ENCODE assay signal across 1 cellular context in genomic region chr18:76953186-76953982, GRCh38.
TF ChIP-seq lines count a peak whose summit lies in the region.

No MANE protein-coding gene starts in this region.

TF ChIP-seq in HepG2, 621 proteins besides CTCF, POLR2A, EP300 and RAD21 (continued from another document and continues in another):
- TF ChIP-seq, protein P1, sequence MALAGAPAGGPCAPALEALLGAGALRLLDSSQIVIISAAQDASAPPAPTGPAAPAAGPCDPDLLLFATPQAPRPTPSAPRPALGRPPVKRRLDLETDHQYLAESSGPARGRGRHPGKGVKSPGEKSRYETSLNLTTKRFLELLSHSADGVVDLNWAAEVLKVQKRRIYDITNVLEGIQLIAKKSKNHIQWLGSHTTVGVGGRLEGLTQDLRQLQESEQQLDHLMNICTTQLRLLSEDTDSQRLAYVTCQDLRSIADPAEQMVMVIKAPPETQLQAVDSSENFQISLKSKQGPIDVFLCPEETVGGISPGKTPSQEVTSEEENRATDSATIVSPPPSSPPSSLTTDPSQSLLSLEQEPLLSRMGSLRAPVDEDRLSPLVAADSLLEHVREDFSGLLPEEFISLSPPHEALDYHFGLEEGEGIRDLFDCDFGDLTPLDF (CRISPR knock-in tag; IDR thresholded peaks at IDR 0.05): no peak
- TF ChIP-seq ARNT (IDR thresholded peaks at IDR 0.05) (no peak), CBX1 (IDR thresholded peaks at IDR 0.05; ENCODE audit: low read depth) (no peak), GPBP1L1 (CRISPR knock-in tag; IDR thresholded peaks at IDR 0.05) (no peak), HNRNPLL (IDR thresholded peaks at IDR 0.05; ENCODE audit: low read depth, low read length, poor library complexity, severe bottlenecking) (no peak), TFAP4 (IDR thresholded peaks at IDR 0.05; ENCODE audit: borderline replicate concordance, low read depth) (0 out of 2 replicates have a peak, but pooled peaks have one; percentile 53), ZNF101 (CRISPR knock-in tag; IDR thresholded peaks at IDR 0.05; ENCODE audit: borderline replicate concordance, low read depth) (no peak), ZNF382 (CRISPR knock-in tag; IDR thresholded peaks at IDR 0.05; ENCODE audit: borderline replicate concordance) (no peak), ZNF816 (CRISPR knock-in tag; IDR thresholded peaks at IDR 0.05; ENCODE audit: borderline replicate concordance) (no peak), ZSCAN21 (CRISPR knock-in tag; IDR thresholded peaks at IDR 0.05; ENCODE audit: borderline replicate concordance) (no peak), TBX2 (CRISPR knock-in tag; IDR thresholded peaks at IDR 0.05; ENCODE audit: borderline replicate concordance) (peak; percentile 28; the same call in 1 of the 2 replicates), TCF7 (IDR thresholded peaks at IDR 0.05; ENCODE audit: low read depth) (peak; percentile 18; the same call in 1 of the 2 replicates), NR2F6 (IDR thresholded peaks at IDR 0.05) (peak; percentile 37; the same call in 1 of the 2 replicates), NR2F6 (CRISPR knock-in tag; IDR thresholded peaks at IDR 0.05) (peak; percentile 26; the same call in 1 of the 2 replicates), DZIP1 (CRISPR knock-in tag; IDR thresholded peaks at IDR 0.05) (no peak), CAMTA2 (CRISPR knock-in tag; IDR thresholded peaks at IDR 0.05; ENCODE audit: borderline replicate concordance) (no peak), ZNF367 (CRISPR knock-in tag; IDR thresholded peaks at IDR 0.05; ENCODE audit: borderline replicate concordance) (no peak), MEIS1 (CRISPR knock-in tag; IDR thresholded peaks at IDR 0.05; ENCODE audit: borderline replicate concordance) (no peak), CCAR2 (optimal IDR thresholded peaks at IDR 0.05; ENCODE audit: low read depth, low read length) (no peak), RARA (CRISPR knock-in tag; IDR thresholded peaks at IDR 0.05) (peak; percentile 65), ZNF331 (CRISPR knock-in tag; IDR thresholded peaks at IDR 0.05) (no peak), GATA4 (IDR thresholded peaks at IDR 0.05; ENCODE audit: borderline replicate concordance, low read depth) (no peak), ZFP36 (IDR thresholded peaks at IDR 0.05; ENCODE audit: borderline replicate concordance, low read depth, low read length, partially characterized antibody) (no peak), ZNF609 (CRISPR knock-in tag; IDR thresholded peaks at IDR 0.05; ENCODE audit: borderline replicate concordance) (no peak)
- TF ChIP-seq, protein P2, sequence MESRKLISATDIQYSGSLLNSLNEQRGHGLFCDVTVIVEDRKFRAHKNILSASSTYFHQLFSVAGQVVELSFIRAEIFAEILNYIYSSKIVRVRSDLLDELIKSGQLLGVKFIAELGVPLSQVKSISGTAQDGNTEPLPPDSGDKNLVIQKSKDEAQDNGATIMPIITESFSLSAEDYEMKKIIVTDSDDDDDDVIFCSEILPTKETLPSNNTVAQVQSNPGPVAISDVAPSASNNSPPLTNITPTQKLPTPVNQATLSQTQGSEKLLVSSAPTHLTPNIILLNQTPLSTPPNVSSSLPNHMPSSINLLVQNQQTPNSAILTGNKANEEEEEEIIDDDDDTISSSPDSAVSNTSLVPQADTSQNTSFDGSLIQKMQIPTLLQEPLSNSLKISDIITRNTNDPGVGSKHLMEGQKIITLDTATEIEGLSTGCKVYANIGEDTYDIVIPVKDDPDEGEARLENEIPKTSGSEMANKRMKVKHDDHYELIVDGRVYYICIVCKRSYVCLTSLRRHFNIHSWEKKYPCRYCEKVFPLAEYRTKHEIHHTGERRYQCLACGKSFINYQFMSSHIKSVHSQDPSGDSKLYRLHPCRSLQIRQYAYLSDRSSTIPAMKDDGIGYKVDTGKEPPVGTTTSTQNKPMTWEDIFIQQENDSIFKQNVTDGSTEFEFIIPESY (CRISPR knock-in tag; IDR thresholded peaks at IDR 0.05): peak; percentile 60; the same call in 1 of the 2 replicates
- TF ChIP-seq, protein P3, sequence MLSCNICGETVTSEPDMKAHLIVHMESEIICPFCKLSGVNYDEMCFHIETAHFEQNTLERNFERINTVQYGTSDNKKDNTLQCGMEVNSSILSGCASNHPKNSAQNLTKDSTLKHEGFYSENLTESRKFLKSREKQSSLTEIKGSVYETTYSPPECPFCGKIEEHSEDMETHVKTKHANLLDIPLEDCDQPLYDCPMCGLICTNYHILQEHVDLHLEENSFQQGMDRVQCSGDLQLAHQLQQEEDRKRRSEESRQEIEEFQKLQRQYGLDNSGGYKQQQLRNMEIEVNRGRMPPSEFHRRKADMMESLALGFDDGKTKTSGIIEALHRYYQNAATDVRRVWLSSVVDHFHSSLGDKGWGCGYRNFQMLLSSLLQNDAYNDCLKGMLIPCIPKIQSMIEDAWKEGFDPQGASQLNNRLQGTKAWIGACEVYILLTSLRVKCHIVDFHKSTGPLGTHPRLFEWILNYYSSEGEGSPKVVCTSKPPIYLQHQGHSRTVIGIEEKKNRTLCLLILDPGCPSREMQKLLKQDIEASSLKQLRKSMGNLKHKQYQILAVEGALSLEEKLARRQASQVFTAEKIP (CRISPR knock-in tag; IDR thresholded peaks at IDR 0.05; ENCODE audit: borderline replicate concordance): no peak
- TF ChIP-seq, protein P4, sequence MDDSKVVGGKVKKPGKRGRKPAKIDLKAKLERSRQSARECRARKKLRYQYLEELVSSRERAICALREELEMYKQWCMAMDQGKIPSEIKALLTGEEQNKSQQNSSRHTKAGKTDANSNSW (CRISPR knock-in tag; IDR thresholded peaks at IDR 0.05; ENCODE audit: borderline replicate concordance): no peak
- TF ChIP-seq, protein P5, sequence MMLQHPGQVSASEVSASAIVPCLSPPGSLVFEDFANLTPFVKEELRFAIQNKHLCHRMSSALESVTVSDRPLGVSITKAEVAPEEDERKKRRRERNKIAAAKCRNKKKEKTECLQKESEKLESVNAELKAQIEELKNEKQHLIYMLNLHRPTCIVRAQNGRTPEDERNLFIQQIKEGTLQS (CRISPR knock-in tag; IDR thresholded peaks at IDR 0.05): no peak
- TF ChIP-seq, protein P6, sequence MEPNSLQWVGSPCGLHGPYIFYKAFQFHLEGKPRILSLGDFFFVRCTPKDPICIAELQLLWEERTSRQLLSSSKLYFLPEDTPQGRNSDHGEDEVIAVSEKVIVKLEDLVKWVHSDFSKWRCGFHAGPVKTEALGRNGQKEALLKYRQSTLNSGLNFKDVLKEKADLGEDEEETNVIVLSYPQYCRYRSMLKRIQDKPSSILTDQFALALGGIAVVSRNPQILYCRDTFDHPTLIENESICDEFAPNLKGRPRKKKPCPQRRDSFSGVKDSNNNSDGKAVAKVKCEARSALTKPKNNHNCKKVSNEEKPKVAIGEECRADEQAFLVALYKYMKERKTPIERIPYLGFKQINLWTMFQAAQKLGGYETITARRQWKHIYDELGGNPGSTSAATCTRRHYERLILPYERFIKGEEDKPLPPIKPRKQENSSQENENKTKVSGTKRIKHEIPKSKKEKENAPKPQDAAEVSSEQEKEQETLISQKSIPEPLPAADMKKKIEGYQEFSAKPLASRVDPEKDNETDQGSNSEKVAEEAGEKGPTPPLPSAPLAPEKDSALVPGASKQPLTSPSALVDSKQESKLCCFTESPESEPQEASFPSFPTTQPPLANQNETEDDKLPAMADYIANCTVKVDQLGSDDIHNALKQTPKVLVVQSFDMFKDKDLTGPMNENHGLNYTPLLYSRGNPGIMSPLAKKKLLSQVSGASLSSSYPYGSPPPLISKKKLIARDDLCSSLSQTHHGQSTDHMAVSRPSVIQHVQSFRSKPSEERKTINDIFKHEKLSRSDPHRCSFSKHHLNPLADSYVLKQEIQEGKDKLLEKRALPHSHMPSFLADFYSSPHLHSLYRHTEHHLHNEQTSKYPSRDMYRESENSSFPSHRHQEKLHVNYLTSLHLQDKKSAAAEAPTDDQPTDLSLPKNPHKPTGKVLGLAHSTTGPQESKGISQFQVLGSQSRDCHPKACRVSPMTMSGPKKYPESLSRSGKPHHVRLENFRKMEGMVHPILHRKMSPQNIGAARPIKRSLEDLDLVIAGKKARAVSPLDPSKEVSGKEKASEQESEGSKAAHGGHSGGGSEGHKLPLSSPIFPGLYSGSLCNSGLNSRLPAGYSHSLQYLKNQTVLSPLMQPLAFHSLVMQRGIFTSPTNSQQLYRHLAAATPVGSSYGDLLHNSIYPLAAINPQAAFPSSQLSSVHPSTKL (CRISPR knock-in tag; IDR thresholded peaks at IDR 0.05): 0 out of 2 replicates have a peak, but pooled peaks have one; percentile 12
- TF ChIP-seq, protein P7, sequence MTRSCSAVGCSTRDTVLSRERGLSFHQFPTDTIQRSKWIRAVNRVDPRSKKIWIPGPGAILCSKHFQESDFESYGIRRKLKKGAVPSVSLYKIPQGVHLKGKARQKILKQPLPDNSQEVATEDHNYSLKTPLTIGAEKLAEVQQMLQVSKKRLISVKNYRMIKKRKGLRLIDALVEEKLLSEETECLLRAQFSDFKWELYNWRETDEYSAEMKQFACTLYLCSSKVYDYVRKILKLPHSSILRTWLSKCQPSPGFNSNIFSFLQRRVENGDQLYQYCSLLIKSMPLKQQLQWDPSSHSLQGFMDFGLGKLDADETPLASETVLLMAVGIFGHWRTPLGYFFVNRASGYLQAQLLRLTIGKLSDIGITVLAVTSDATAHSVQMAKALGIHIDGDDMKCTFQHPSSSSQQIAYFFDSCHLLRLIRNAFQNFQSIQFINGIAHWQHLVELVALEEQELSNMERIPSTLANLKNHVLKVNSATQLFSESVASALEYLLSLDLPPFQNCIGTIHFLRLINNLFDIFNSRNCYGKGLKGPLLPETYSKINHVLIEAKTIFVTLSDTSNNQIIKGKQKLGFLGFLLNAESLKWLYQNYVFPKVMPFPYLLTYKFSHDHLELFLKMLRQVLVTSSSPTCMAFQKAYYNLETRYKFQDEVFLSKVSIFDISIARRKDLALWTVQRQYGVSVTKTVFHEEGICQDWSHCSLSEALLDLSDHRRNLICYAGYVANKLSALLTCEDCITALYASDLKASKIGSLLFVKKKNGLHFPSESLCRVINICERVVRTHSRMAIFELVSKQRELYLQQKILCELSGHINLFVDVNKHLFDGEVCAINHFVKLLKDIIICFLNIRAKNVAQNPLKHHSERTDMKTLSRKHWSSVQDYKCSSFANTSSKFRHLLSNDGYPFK (CRISPR knock-in tag; IDR thresholded peaks at IDR 0.05; ENCODE audit: borderline replicate concordance): no peak
